Comparison of ENCODE assay signal across 33 cellular contexts in the genomic region with DNA sequence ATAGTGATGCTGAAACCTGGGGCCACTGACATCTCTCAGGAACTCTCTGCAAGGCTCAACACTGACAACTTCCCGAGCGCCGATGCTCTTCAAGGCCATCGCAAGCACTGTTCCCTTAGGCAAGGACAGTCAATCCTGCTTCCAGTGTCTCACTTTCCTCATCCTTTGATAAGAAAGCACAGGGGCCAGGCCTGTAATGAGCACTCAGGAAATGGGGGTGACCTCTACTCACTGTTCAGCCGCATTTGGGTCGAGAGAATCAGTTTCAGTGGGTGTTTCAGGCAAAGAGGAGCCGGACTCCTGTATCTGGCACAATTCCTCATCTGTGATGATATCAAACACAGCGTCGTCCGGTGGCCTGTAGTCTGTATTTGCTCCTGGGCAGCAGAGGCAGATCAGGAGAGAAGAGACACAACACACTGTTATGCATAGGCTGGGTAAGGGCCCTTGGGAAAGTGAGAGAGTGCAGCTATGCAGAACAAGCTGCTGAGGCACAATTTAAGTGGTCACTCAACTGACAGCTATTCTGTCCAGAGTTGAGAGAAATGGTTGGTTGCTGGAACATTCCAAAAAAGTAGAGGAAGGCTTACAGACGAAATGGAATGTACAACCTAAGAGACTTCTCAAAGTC. TPM values are rescaled to one million over a fixed set of nuclear protein-coding genes. Genes with fewer than 3 reads are reported as not detected.
"Had no signal": no experiment of that assay in that cellular context is flagged by ENCODE, and none has a peak within 500 bp of the region (broad histone marks: within the 10 kb centered on the region; RNA-seq: fewer than 3 reads in every experiment).

No MANE protein-coding gene starts in this region.

- H3K4me3 ChIP-seq: body of pancreas, coronary artery, dorsolateral prefrontal cortex, left ventricle myocardium inferior, pancreas, prostate gland, SJSA1, smooth muscle cell, stomach, tibial artery had no signal

- H3K4me1 Mint-ChIP-seq: activated B cell treated with CpG ODN at 0.5 μM for 24 hours; mesothelial cell of epicardium; naive B cell; stimulated activated naive B cell treated with anti-CD40 and anti-IgM and Interleukin-4, amounts not matched to agents 10 μg/mL and 1 μg/mL and 100 μg/mL, for 72 hours had no signal

- H3K27me3 ChIP-seq: body of pancreas, dorsolateral prefrontal cortex, pancreas, SJSA1, stomach, tibial artery had no signal

- H3K4me3 Mint-ChIP-seq: activated B cell treated with CpG ODN at 0.5 μM for 24 hours; activated CD8-positive, alpha-beta T cell treated with anti-CD3 and anti-CD28 coated beads for 36 hours; activated T-cell treated with anti-CD3 and anti-CD28 coated beads, Interleukin-2, amount 50 U/mL, for 24 hours; mesothelial cell of epicardium; stimulated activated naive B cell treated with anti-CD40 and anti-IgM and Interleukin-4, amounts not matched to agents 10 μg/mL and 1 μg/mL and 100 μg/mL, for 72 hours; T-helper 2 cell treated with Interferon-gamma antibody and Interleukin-4, amounts not matched to agents 5 μg/mL and 100 μg/mL, for 36 hours had no signal

- DNase-seq: activated B cell treated with CpG ODN at 0.5 μM for 24 hours; activated CD4-positive, alpha-beta T cell treated with anti-CD3 and anti-CD28 coated beads, Interleukin-2, amount 50 U/mL, for 1 hour; activated CD8-positive, alpha-beta T cell treated with anti-CD3 and anti-CD28 coated beads for 36 hours; activated gamma-delta T cell treated with Interleukin-2 at 50 U/mL for 16 hours; activated naive CD4-positive, alpha-beta T cell treated with anti-CD3 and anti-CD28 coated beads, Interleukin-2, amount 50 U/mL, for 16 hours; activated T-cell treated with anti-CD3 and anti-CD28 coated beads, Interleukin-2, amount 50 U/mL, for 24 hours; anterior cingulate cortex; body of pancreas; dorsolateral prefrontal cortex; head of caudate nucleus; left ventricle myocardium inferior; mammary epithelial cell; naive B cell; nucleus accumbens; pancreas; stimulated activated CD4-positive, alpha-beta T cell treated with anti-CD3 and anti-CD28 coated beads, Interleukin-1b, Interleukin-23, amount 100 ng/mL, for 48 hours; stimulated activated CD4-positive, alpha-beta T cell treated with anti-CD3 and anti-CD28 coated beads, Interleukin-4, amount 100 ng/mL, for 4 hours; stimulated activated CD8-positive, alpha-beta memory T cell treated with anti-CD3 and anti-CD28 coated beads, Interleukin-4, amount 100 ng/mL, for 48 hours; stimulated activated naive B cell treated with anti-CD40 and anti-IgM and Interleukin-4, amounts not matched to agents 10 μg/mL and 1 μg/mL and 100 μg/mL, for 72 hours; stomach; T-helper 1 cell; tibial artery had no signal

- H3K27ac ChIP-seq: body of pancreas, coronary artery, dorsolateral prefrontal cortex, left ventricle myocardium inferior, pancreas, prostate gland, SJSA1, stomach, tibial artery had no signal

- H3K9me3 Mint-ChIP-seq: activated B cell treated with CpG ODN at 0.5 μM for 24 hours; activated CD8-positive, alpha-beta T cell treated with anti-CD3 and anti-CD28 coated beads for 36 hours; activated T-cell treated with anti-CD3 and anti-CD28 coated beads, Interleukin-2, amount 50 U/mL, for 24 hours; activated T-helper 17 cell treated with anti-CD3 and anti-CD28 coated beads, Interleukin-2, amount 50 U/mL, for 72 hours; mesothelial cell of epicardium; naive B cell; stimulated activated naive B cell treated with anti-CD40 and anti-IgM and Interleukin-4, amounts not matched to agents 10 μg/mL and 1 μg/mL and 100 μg/mL, for 72 hours; T-helper 2 cell treated with Interferon-gamma antibody and Interleukin-4, amounts not matched to agents 5 μg/mL and 100 μg/mL, for 36 hours had no signal

- H3K4me1 ChIP-seq: body of pancreas, pancreas, prostate gland, tibial artery had no signal

- ATAC-seq: activated CD8-positive, alpha-beta T cell treated with anti-CD3 and anti-CD28 coated beads for 36 hours; activated T-helper 17 cell treated with anti-CD3 and anti-CD28 coated beads, Interleukin-2, amount 50 U/mL, for 72 hours; body of pancreas; pancreas; stimulated activated naive B cell treated with anti-CD40 and anti-IgM and Interleukin-4, amounts not matched to agents 10 μg/mL and 1 μg/mL and 100 μg/mL, for 72 hours had no signal

- H3K9me3 ChIP-seq: body of pancreas, left ventricle myocardium inferior, pancreas, prostate gland, SJSA1, stomach, tibial artery had no signal

- H3K27me3 Mint-ChIP-seq: activated B cell treated with CpG ODN at 0.5 μM for 24 hours; activated CD8-positive, alpha-beta T cell treated with anti-CD3 and anti-CD28 coated beads for 36 hours; activated T-cell treated with anti-CD3 and anti-CD28 coated beads, Interleukin-2, amount 50 U/mL, for 24 hours; activated T-helper 17 cell treated with anti-CD3 and anti-CD28 coated beads, Interleukin-2, amount 50 U/mL, for 72 hours; naive B cell; stimulated activated naive B cell treated with anti-CD40 and anti-IgM and Interleukin-4, amounts not matched to agents 10 μg/mL and 1 μg/mL and 100 μg/mL, for 72 hours had no signal

- H3K27ac Mint-ChIP-seq: activated B cell treated with CpG ODN at 0.5 μM for 24 hours; activated CD8-positive, alpha-beta T cell treated with anti-CD3 and anti-CD28 coated beads for 36 hours; activated T-cell treated with anti-CD3 and anti-CD28 coated beads, Interleukin-2, amount 50 U/mL, for 24 hours; activated T-helper 17 cell treated with anti-CD3 and anti-CD28 coated beads, Interleukin-2, amount 50 U/mL, for 72 hours; mesothelial cell of epicardium; stimulated activated naive B cell treated with anti-CD40 and anti-IgM and Interleukin-4, amounts not matched to agents 10 μg/mL and 1 μg/mL and 100 μg/mL, for 72 hours; T-helper 2 cell treated with Interferon-gamma antibody and Interleukin-4, amounts not matched to agents 5 μg/mL and 100 μg/mL, for 36 hours had no signal

RNA-seq across cellular contexts. Expression of gene CXCR6, which starts 11.9 kb away (rescaled TPM):
- total RNA-seq: activated B cell treated with CpG ODN at 0.5 μM for 24 hours, cerebellum, endothelial cell of umbilical vein, fibroblast of lung, mammary epithelial cell, mesothelial cell of epicardium, SJSA1 had no signal
- polyA plus RNA-seq: endothelial cell of umbilical vein, fibroblast of lung, mammary epithelial cell, neural cell had no signal
